ENCODE assay signal across 16 cellular contexts in the genomic region with DNA sequence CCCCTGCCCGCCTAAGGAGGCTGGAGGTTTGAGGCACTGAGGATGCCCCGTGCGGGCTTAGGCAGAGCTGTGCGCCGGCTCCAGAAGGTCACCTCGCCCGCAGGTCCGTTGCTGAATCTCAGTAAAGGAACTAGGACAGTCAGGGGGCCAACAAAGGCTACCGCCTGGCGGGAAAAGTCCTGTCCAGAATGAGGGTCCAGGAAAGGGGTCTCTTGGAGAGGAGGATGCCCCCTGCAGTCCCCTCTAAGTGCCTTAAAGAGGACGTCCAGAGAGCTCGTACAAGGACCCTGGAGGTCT. TPM values are rescaled to one million over a fixed set of nuclear protein-coding genes. Genes with fewer than 3 reads are reported as not detected.
A peak's percentile ranks its signal among the peaks of the same experiment; 100 is the strongest.
DNase-seq lines count a peak whose midpoint lies in the region; ATAC-seq and TF ChIP-seq lines count a peak whose summit lies in the region.
"Had no signal": no experiment of that assay in that cellular context is flagged by ENCODE, and none has a peak within 500 bp of the region (broad histone marks: within the 10 kb centered on the region; RNA-seq: fewer than 3 reads in every experiment).

No MANE protein-coding gene starts in this region.

- H3K9me3 ChIP-seq in breast epithelium (no peaks in the 10 kb centered on the region), mammary epithelial cell (replicated peaks; ENCODE audit: insufficient read depth, low read length) (no peaks in the 10 kb centered on the region), thoracic aorta (no peaks in the 10 kb centered on the region)
- H3K9me3 ChIP-seq: sigmoid colon had no signal

- dilution Hi-C loops in mammary epithelial cell (cut with HindIII; ENCODE audit: low sequenced_read_pairs), result no loop called here

- H3K4me2 ChIP-seq in mammary epithelial cell (ENCODE audit: insufficient read depth, low read depth, low read length) (no peak overlapping the region), mesendoderm (ENCODE audit: low read length) (peak overlapping the region; percentile 90)

- H3K56ac ChIP-seq in mesendoderm (ENCODE audit: low read length), result peak overlapping the region; percentile 17

- H3K79me1 ChIP-seq in mesendoderm (ENCODE audit: low read length), result no peaks in the 10 kb centered on the region

- CTCF ChIA-PET in mammary epithelial cell (lab: Charles Lee; ENCODE audit: low non-redundant PET), result no interaction called here

- no peak overlapping the region for H2BK15ac ChIP-seq in mesendoderm (replicated peaks; ENCODE audit: low read depth)

- no peak overlapping the region for H3K4ac ChIP-seq in mesendoderm (ENCODE audit: low read depth, low read length)

- H4K5ac ChIP-seq in mesendoderm (ENCODE audit: low read length), result no peak overlapping the region

- no peak for TF ChIP-seq POLR2A in breast epithelium (IDR thresholded peaks at IDR 0.05)

- in situ Hi-C loops in mammary epithelial cell (cut with MboI; ENCODE audit: low sequenced_read_pairs in 2 of 2), result no loop called here

- H3K18ac ChIP-seq in mesendoderm (ENCODE audit: low read length), result no peak overlapping the region

- 7% methylated on average over 2 of the region's 12 CpGs for WGBS in mammary epithelial cell (ENCODE audit: low coverage, missing lambda C conversion rate)
- WGBS in mesendoderm (ENCODE audit: extremely low coverage, insufficient coverage, low lambda C conversion rate), result no CpG with 5 or more reads among the region's 12 CpGs

- peaks cover 0 to 66% of the 10 kb centered on the region in 2 donors for H3K27me3 ChIP-seq in breast epithelium
- H3K27me3 ChIP-seq in mammary epithelial cell (ENCODE audit: insufficient read depth, low read length), result peaks cover 31% of the 10 kb centered on the region
- H3K27me3 ChIP-seq in mesendoderm (ENCODE audit: insufficient read depth, low read length, poor library complexity), result peaks cover 11% of the 10 kb centered on the region
- no peaks in the 10 kb centered on the region for H3K27me3 ChIP-seq in thoracic aorta (replicated peaks; ENCODE audit: insufficient read depth)

- H4K8ac ChIP-seq in mesendoderm (ENCODE audit: low read depth, low read length), result no peak overlapping the region

- H2AFZ ChIP-seq in mammary epithelial cell (ENCODE audit: low read depth, low read length), result no peak overlapping the region

- H3K36me3 ChIP-seq in breast epithelium, result no peaks in the 10 kb centered on the region
- no peaks in the 10 kb centered on the region for H3K36me3 ChIP-seq in mammary epithelial cell (ENCODE audit: insufficient read depth, low read length)
- H3K36me3 ChIP-seq in mesendoderm (ENCODE audit: control insufficient read depth, insufficient read depth, low read length), result no peaks in the 10 kb centered on the region
- H3K36me3 ChIP-seq in thoracic aorta, result no peaks in the 10 kb centered on the region
- H3K36me3 ChIP-seq: sigmoid colon had no signal

- H3K27ac ChIP-seq in breast epithelium (no peak overlapping the region), mammary epithelial cell (ENCODE audit: insufficient read depth, low read depth, low read length) (no peak overlapping the region), coronary artery (no peak overlapping the region), mesendoderm (ENCODE audit: low read depth, low read length) (no peak overlapping the region), thoracic aorta (no peak overlapping the region)
- H3K27ac ChIP-seq: sigmoid colon had no signal

- ATAC-seq in thoracic aorta (ENCODE audit: insufficient number of reproducible peaks, low FRiP score, low read depth), result no peak
- ATAC-seq: natural killer cell treated with Interleukin-12 subunit alpha and Interleukin-12 subunit beta and Interleukin-15 and Interleukin-18, amount 100 ng/mL, for 72 hours had no signal

- no peak overlapping the region for H2BK5ac ChIP-seq in mesendoderm (ENCODE audit: low read length)

- intact Hi-C loops in breast epithelium (cut with DNase I; ENCODE audit: low total_unique reads) (no loop called here), mammary epithelial cell (cut with micrococcal nuclease) (no loop called here)

- H2BK120ac ChIP-seq in mesendoderm (ENCODE audit: low read depth, low read length), result no peak overlapping the region

- no peak overlapping the region for H2AK5ac ChIP-seq in mesendoderm (ENCODE audit: low read length)

- DNase-seq in breast epithelium (ENCODE audit: low spot score in 2 of 2), result no peak
- no peak for DNase-seq in mammary epithelial cell
- DNase-seq in coronary artery (ENCODE audit: low spot score), result no peak
- peak; percentile 25 for DNase-seq in mesendoderm
- no peak for DNase-seq in thoracic aorta (ENCODE audit: low spot score)
- no peak for DNase-seq in NCI-H2227 treated with DMSO at 0.1 percent for 48 hours (lab: John Stamatoyannopoulos, UW)
- DNase-seq in DMS53 treated with DMSO at 0.1 percent for 48 hours (lab: John Stamatoyannopoulos, UW; ENCODE audit: unreplicated experiment), result no peak
- DNase-seq in middle frontal gyrus (ENCODE audit: extremely low spot score, low spot score), result no peak
- DNase-seq: ACHN; sigmoid colon; stimulated activated CD4-positive, alpha-beta T cell treated with anti-CD3 and anti-CD28 coated beads, Interleukin-4, amount 100 ng/mL, for 24 hours had no signal

- BruUV-seq in mammary epithelial cell (replicated peaks; lab: Mats Ljungman, UMichigan), result no TSS peak

- H3K79me2 ChIP-seq in mammary epithelial cell (ENCODE audit: insufficient read depth, low read length), result no peaks in the 10 kb centered on the region
- H3K79me2 ChIP-seq in mesendoderm (ENCODE audit: control insufficient read depth, insufficient read depth, low read length), result no peaks in the 10 kb centered on the region

- peak overlapping the region in 2 of 3 donors; percentile 36 to 57 for H3K4me3 ChIP-seq in breast epithelium
- H3K4me3 ChIP-seq in mammary epithelial cell (replicated peaks in 1 of 3; ENCODE audit: insufficient read depth in 1 of 3, low read depth in 2 of 3, low read length in 3 of 3), result no peak overlapping the region
- H3K4me3 ChIP-seq in coronary artery, result peak overlapping the region; percentile 58
- H3K4me3 ChIP-seq in mesendoderm (ENCODE audit: low read length), result no peak overlapping the region
- H3K4me3 ChIP-seq in thoracic aorta, result peak overlapping the region; percentile 59

- H3K9ac ChIP-seq in mammary epithelial cell (ENCODE audit: insufficient read depth, low read length) (no peak overlapping the region), mesendoderm (ENCODE audit: low read length) (peak overlapping the region; percentile 39)

- TF ChIP-seq CTCF in breast epithelium (IDR thresholded peaks at IDR 0.05), result no peak
- TF ChIP-seq CTCF in mammary epithelial cell (conservative IDR thresholded peaks at IDR 0.05 in 1 of 2, IDR thresholded peaks at IDR 0.05 in 1 of 2; ENCODE audit: extremely low read depth in 1 of 2, insufficient read depth in 1 of 2, low read depth in 1 of 2, low read length in 2 of 2), result no peak
- no peak for TF ChIP-seq CTCF in coronary artery (IDR thresholded peaks at IDR 0.05)
- no peak for TF ChIP-seq CTCF in thoracic aorta (IDR thresholded peaks at IDR 0.05)

- no peaks in the 10 kb centered on the region for H4K20me1 ChIP-seq in mammary epithelial cell (ENCODE audit: insufficient read depth, low read length)

- H3K4me1 ChIP-seq in breast epithelium, result peaks cover 4 to 9% of the 10 kb centered on the region in 2 donors
- peaks cover 3% of the 10 kb centered on the region for H3K4me1 ChIP-seq in mammary epithelial cell (ENCODE audit: insufficient read depth, low read length)
- no peaks in the 10 kb centered on the region for H3K4me1 ChIP-seq in mesendoderm (ENCODE audit: control insufficient read depth, low read depth, low read length)
- H3K4me1 ChIP-seq in thoracic aorta (ENCODE audit: control insufficient read depth in 1 of 2, low read depth in 2 of 2), result peaks cover 3 to 14% of the 10 kb centered on the region in 2 donors

- H3K23ac ChIP-seq in mesendoderm (ENCODE audit: low read length), result no peak overlapping the region

RNA-seq across cellular contexts. Expression of a gene that starts 0.5 kb away (rescaled TPM):
- total RNA-seq in breast epithelium (1 to 10 TPM in 1 of 3 donors, not detected in 2; 1.8 TPM), mammary epithelial cell (not detected), thoracic aorta (not detected)
- polyA plus RNA-seq in mammary epithelial cell, result not detected
- polyA minus RNA-seq in mammary epithelial cell, result not detected
- polyA plus RNA-seq in mesendoderm (2013, experiment 1 of 2), result 1.1 TPM
- polyA plus RNA-seq in mesendoderm (2013, experiment 2 of 2), result 1.7 TPM
- total RNA-seq: activated CD8-positive, alpha-beta T cell treated with anti-CD3 and anti-CD28 coated beads, Interleukin-2, amount 10 ng/mL, durations not matched to agents 7 days and 5 days; IMR-90; natural killer cell treated with Interleukin-12 subunit alpha and Interleukin-12 subunit beta and Interleukin-15 and Interleukin-18, amount 100 ng/mL, for 72 hours; sigmoid colon; SK-MEL-5 had no signal
- polyA plus RNA-seq: IMR-90, keratinocyte, sigmoid colon had no signal

RNA-seq across cellular contexts. Expression of a gene that starts 40.4 kb away (rescaled TPM):
- total RNA-seq in breast epithelium, result 10 to 100 TPM; 19.0 to 23.7 (median 20.6) TPM
- 10 to 100 TPM; 13.7 to 22.3 TPM for total RNA-seq in mammary epithelial cell
- polyA plus RNA-seq in mammary epithelial cell, result 8.6 TPM
- polyA minus RNA-seq in mammary epithelial cell, result not detected
- polyA plus RNA-seq in mesendoderm (2013, experiment 1 of 2), result 22.0 TPM
- polyA plus RNA-seq in mesendoderm (2013, experiment 2 of 2), result 21.5 TPM
- total RNA-seq in thoracic aorta, result 10 to 100 TPM; 15.0 to 16.0 TPM

RNA-seq across cellular contexts. Expression of a gene that starts 44.5 kb away (rescaled TPM):
- total RNA-seq in breast epithelium, result 10 to 100 TPM; 13.4 to 36.8 (median 14.5) TPM
- total RNA-seq in mammary epithelial cell, result not detected
- 0.36 TPM for polyA plus RNA-seq in mammary epithelial cell
- polyA minus RNA-seq in mammary epithelial cell, result not detected
- polyA plus RNA-seq in mesendoderm (2013, experiment 1 of 2), result not detected
- not detected for polyA plus RNA-seq in mesendoderm (2013, experiment 2 of 2)
- 10 to 100 TPM; 38.1 to 68.8 TPM for total RNA-seq in thoracic aorta
- total RNA-seq: IMR-90, SK-MEL-5 had no signal
- polyA plus RNA-seq: IMR-90 had no signal

Comparison
In these comparisons a context has a peak if more than half of its experiments do, and no peak if none do; other contexts are left out.
1. H3K4me3 ChIP-seq: peak in breast epithelium (2 of 3), coronary artery (single experiment) and thoracic aorta (single experiment); none in mammary epithelial cell (0 of 3) and mesendoderm (single experiment).
2. RNA of a gene that starts 44.5 kb away (total RNA-seq): 38.1 to 68.8 TPM in thoracic aorta and 13.4 to 36.8 TPM in breast epithelium; not detected in mammary epithelial cell; every median in the first group is over 10 times any median in the second.